Comparison of ENCODE assay signal across 18 cellular contexts in the genomic region with DNA sequence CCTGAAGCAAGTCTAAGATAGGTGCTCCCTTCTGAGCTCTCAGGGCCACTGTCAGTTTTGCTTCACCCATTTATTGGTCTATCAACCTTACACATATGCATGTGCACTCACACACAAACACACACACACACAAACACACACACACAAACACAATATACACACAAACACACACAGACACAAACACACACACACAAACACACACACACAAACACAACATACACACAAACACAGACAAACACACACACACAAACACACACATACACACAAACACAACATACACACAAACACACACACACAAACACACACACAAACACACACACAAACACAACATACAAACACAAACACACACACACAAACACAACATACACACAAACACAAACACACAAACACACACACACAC.
"Had no signal": no experiment of that assay in that cellular context is flagged by ENCODE, and none has a peak within 500 bp of the region (broad histone marks: within the 10 kb centered on the region; RNA-seq: fewer than 3 reads in every experiment).

No MANE protein-coding gene starts in this region.

- H3K27ac Mint-ChIP-seq: dendritic cell treated with granulocyte-macrophage colony-stimulating factor and Interleukin-4, amounts not matched to agents 40 ng/mL and 50 ng/mL, for 4 days; endodermal cell; nephron progenitor cell had no signal

- H3K4me2 ChIP-seq: hepatocyte, smooth muscle cell had no signal

- H3K27ac ChIP-seq: hepatocyte had no signal

- H3K27me3 Mint-ChIP-seq: dendritic cell treated with granulocyte-macrophage colony-stimulating factor and Interleukin-4, amounts not matched to agents 40 ng/mL and 50 ng/mL, for 4 days had no signal

- H2AFZ ChIP-seq: hepatocyte had no signal

- H3K4me3 ChIP-seq: hepatocyte, lung, smooth muscle cell had no signal

- H3K4me3 Mint-ChIP-seq: dendritic cell treated with granulocyte-macrophage colony-stimulating factor and Interleukin-4, amounts not matched to agents 40 ng/mL and 50 ng/mL, for 4 days; endodermal cell; nephron progenitor cell had no signal

- H3K9me3 Mint-ChIP-seq: dendritic cell treated with granulocyte-macrophage colony-stimulating factor and Interleukin-4, amounts not matched to agents 40 ng/mL and 50 ng/mL, for 4 days had no signal

- H3K4me1 Mint-ChIP-seq: nephron progenitor cell had no signal

- ATAC-seq: left colon, left ventricle myocardium superior, right cardiac atrium had no signal

- FAIRE-seq: endothelial cell of umbilical vein had no signal

- DNase-seq: endodermal cell; foreskin melanocyte; head of caudate nucleus; left colon; left ventricle myocardium superior; mesendoderm; naive B cell; nephron progenitor cell; posterior cingulate gyrus; right cardiac atrium; stimulated activated CD4-positive, alpha-beta T cell treated with anti-CD3 and anti-CD28 coated beads, Interleukin-2, amount 100 ng/mL, for 48 hours; stimulated activated naive CD4-positive, alpha-beta T cell treated with Interleukin-2 at 50 U/mL for 16 hours; trophoblast cell had no signal

- H3K79me2 ChIP-seq: hepatocyte had no signal

- H3K27me3 ChIP-seq: hepatocyte had no signal
